ENCODE assay signal across 8 cellular contexts in the genomic region with DNA sequence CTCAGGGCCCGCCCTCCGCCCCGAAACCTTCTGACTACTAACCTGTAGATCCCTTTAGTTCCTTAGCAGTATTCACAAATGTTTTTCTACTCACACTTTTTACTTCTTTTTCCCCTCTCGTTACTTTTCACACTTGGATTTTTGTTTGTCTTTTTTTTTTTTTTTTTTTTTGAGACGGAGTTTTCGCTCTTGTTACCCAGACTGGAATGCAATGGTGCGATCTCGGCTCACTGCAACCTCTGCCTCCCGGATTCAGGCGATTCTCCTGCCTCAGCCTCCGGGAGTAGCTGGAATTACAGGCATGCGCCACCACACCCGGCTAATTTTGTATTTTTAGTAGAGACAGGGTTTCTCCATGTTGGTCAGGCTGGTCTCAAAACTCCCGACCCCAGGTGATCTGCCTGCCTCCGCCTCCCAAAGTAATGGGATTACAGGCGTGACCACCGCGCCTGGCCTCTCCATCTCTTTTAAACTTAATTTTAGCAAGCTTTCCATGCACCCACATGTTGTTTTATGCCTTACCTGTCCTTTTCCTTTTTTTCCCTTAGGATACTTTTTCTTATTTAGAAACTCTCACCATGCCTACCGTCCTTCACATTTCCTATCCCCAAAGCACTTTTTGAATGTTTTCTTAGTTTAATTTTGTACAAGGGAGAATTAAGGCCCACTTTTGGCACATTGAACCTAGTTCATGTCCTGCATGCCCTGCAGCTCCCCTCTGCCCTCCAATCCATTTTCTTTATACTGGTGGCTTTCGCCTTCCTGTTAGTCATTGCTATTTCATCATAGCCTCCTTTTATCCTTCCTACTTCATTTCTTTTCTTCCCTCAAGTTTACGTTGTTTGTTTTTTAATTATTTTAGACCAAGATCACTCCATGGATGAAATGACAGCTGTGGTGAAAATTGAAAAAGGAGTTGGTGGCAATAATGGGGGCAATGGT. TPM values are rescaled to one million over a fixed set of nuclear protein-coding genes. Genes with fewer than 3 reads are reported as not detected.
DNase-seq lines count a peak whose midpoint lies in the region; ATAC-seq and TF ChIP-seq lines count a peak whose summit lies in the region.

No MANE protein-coding gene starts in this region.

- H3K4me1 ChIP-seq in HUES48 (ENCODE audit: control insufficient read depth, insufficient read depth, low read length) (peaks cover 26% of the 10 kb centered on the region), testis (peaks cover 52% of the 10 kb centered on the region)

- ATAC-seq in HG03175 (IDR thresholded peaks at IDR 0.05; ENCODE audit: unreplicated experiment) = no peak

- POLR2A ChIA-PET in AG04449 (lab: Yijun Ruan, JAX) = interaction anchor here (1.8 kb wide), 1 partner anchor 60 kb away, joined by 4 read pairs; the partner anchor contains the start of gene PRR13

- intact Hi-C loops in testis (cut with DNase I; ENCODE audit: low total_unique reads) = no loop called here

- no peak for TF ChIP-seq CTCF in AG04449 (IDR thresholded peaks at IDR 0.05; ENCODE audit: insufficient read depth, low read length, missing control alignments)
- TF ChIP-seq CTCF in kidney epithelial cell (IDR thresholded peaks at IDR 0.05; ENCODE audit: insufficient read depth, low read length, poor library complexity, severe bottlenecking) = no peak
- TF ChIP-seq CTCF in testis (IDR thresholded peaks at IDR 0.05) = no peak

- H3K4me3 ChIP-seq in AG04449 (ENCODE audit: low read depth, low read length) (peak overlapping the region; percentile 58), HUES48 (ENCODE audit: low read depth, low read length) (peak overlapping the region; percentile 84), kidney epithelial cell (ENCODE audit: low read depth, low read length) (peak overlapping the region; percentile 60), testis (peak overlapping the region; percentile 67 to 83)

- H3K27ac ChIP-seq in HUES48 (ENCODE audit: low read depth, low read length) = peak overlapping the region; percentile 100
- peak overlapping the region; percentile 97 to 100 for H3K27ac ChIP-seq in testis

- H3K36me3 ChIP-seq in HUES48 (ENCODE audit: control insufficient read depth, insufficient read depth, low read length) (peaks cover 33% of the 10 kb centered on the region), kidney epithelial cell (ENCODE audit: control insufficient read depth, insufficient read depth, low read length) (peaks cover 3% of the 10 kb centered on the region), testis (ENCODE audit: low read depth, missing control alignments) (no peaks in the 10 kb centered on the region)

- 9 to 12% methylated on average over 20 to 21 of the region's 21 CpGs for WGBS in testis, 2 donors

- CTCF ChIA-PET in AG04449 (lab: Yijun Ruan, JAX) = interaction anchor here (1.0 to 4.7 kb wide), 13 partner anchors 9 to 128 kb away, joined by 3 to 27 read pairs (median 6); partner anchors contain the start of genes AAAS and AMHR2

- H3K27me3 ChIP-seq in HUES48 (ENCODE audit: control insufficient read depth, insufficient read depth, low read length) = no peaks in the 10 kb centered on the region
- H3K27me3 ChIP-seq in kidney epithelial cell (ENCODE audit: control insufficient read depth, insufficient read depth, low read length) = no peaks in the 10 kb centered on the region
- no peaks in the 10 kb centered on the region for H3K27me3 ChIP-seq in testis

- no peak for DNase-seq in AG04449 (ENCODE audit: low read depth, low spot score)
- DNase-seq in amniotic epithelial cell (ENCODE audit: low read depth) = peak; percentile 63
- no peak for DNase-seq in kidney epithelial cell (ENCODE audit: low read depth)
- no peak for DNase-seq in testis
- no peak for DNase-seq in NCI-H524 treated with DMSO at 0.1 percent for 48 hours (lab: John Stamatoyannopoulos, UW)
- no peak for DNase-seq in stimulated activated CD4-positive, alpha-beta T cell treated with anti-CD3 and anti-CD28 coated beads, Interleukin-4, amount 100 ng/mL, for 4 hours

- TF ChIP-seq POLR2A in testis (IDR thresholded peaks at IDR 0.05) = no peak

- peak overlapping the region; percentile 72 for H3K9ac ChIP-seq in HUES48 (ENCODE audit: low read depth, low read length)

- H3K9me3 ChIP-seq in HUES48 (ENCODE audit: control insufficient read depth, insufficient read depth, low read length) = no peaks in the 10 kb centered on the region; the same call in 1 of the 2 replicates
- no peaks in the 10 kb centered on the region for H3K9me3 ChIP-seq in testis

RNA-seq across cellular contexts. Expression of gene SP1, which starts 1.1 kb away (rescaled TPM):
- total RNA-seq in kidney epithelial cell = 57.3 and 63.9 TPM in 2 replicates
- 10 to 100 TPM; 75.4 to 86.0 TPM for total RNA-seq in testis
- polyA plus RNA-seq in testis (ENCODE audit: insufficient read depth, low read depth, low replicate concordance) = 58.6 TPM

RNA-seq across cellular contexts. Expression of gene AMHR2, which starts 42.6 kb away (rescaled TPM):
- not detected in 2 replicates for total RNA-seq in kidney epithelial cell
- total RNA-seq in testis = 10 to 100 TPM; 39.0 to 42.1 TPM
- 33.9 TPM for polyA plus RNA-seq in testis (ENCODE audit: insufficient read depth, low read depth, low replicate concordance)

RNA-seq across cellular contexts. Expression of gene SP7, which starts 44.9 kb away (rescaled TPM):
- total RNA-seq in kidney epithelial cell (not detected in 2 replicates), testis (1 to 10 TPM in 1 of 2 donors, under 1 TPM in 1; 0.56 to 1.2 TPM)
- 2.3 TPM for polyA plus RNA-seq in testis (ENCODE audit: insufficient read depth, low read depth, low replicate concordance)

RNA-seq across cellular contexts. Expression of gene AAAS, which starts 59.7 kb away (rescaled TPM):
- total RNA-seq in kidney epithelial cell (56.3 and 62.3 TPM in 2 replicates), testis (100 to 1,000 TPM in 1 of 2 donors, 10 to 100 TPM in 1; 98.0 to 110 TPM)
- polyA plus RNA-seq in testis (ENCODE audit: insufficient read depth, low read depth, low replicate concordance) = 79.3 TPM

Comparison
In these comparisons a context has a peak if more than half of its experiments do, and no peak if none do; other contexts are left out.
1. RNA of gene AMHR2, which starts 42.6 kb away (total RNA-seq): 39.0 to 42.1 TPM in testis; not detected in kidney epithelial cell; every median in the first group is over 10 times any median in the second.
2. Peak in every context shown above with its lines, with median percentiles within 50 percentile points of each other: H3K4me3 ChIP-seq.